ENCODE assay signal across 8 cellular contexts in genomic region chr4:52545099-52546069, GRCh38.
DNase-seq lines count a peak whose midpoint lies in the region; ATAC-seq, FAIRE-seq and TF ChIP-seq lines count a peak whose summit lies in the region.

No MANE protein-coding gene starts in this region.

- H3K4me3 Mint-ChIP-seq in activated CD8-positive, alpha-beta memory T cell treated with anti-CD3 and anti-CD28 coated beads, Interleukin-2, amount 10 ng/mL, durations not matched to agents 7 days and 5 days, result no peak overlapping the region
- no peak overlapping the region for H3K4me3 Mint-ChIP-seq in stimulated activated effector memory CD8-positive, alpha-beta T cell treated with anti-CD3 and anti-CD28 coated beads, Interleukin-12 subunit alpha, Interleukin-12 subunit beta, amount 100 ng/mL, for 72 hours

- POLR2A ChIA-PET in A549 (lab: Yijun Ruan, JAX), result no interaction called here

- TF ChIP-seq CTCF in A549 (IDR thresholded peaks at IDR 0.05), result peak; percentile 71

- H3K27ac Mint-ChIP-seq in activated CD8-positive, alpha-beta memory T cell treated with anti-CD3 and anti-CD28 coated beads, Interleukin-2, amount 10 ng/mL, durations not matched to agents 7 days and 5 days, result no peak overlapping the region
- no peak overlapping the region for H3K27ac Mint-ChIP-seq in stimulated activated effector memory CD8-positive, alpha-beta T cell treated with anti-CD3 and anti-CD28 coated beads, Interleukin-12 subunit alpha, Interleukin-12 subunit beta, amount 100 ng/mL, for 72 hours

- H3K4me1 Mint-ChIP-seq in activated CD8-positive, alpha-beta memory T cell treated with anti-CD3 and anti-CD28 coated beads, Interleukin-2, amount 10 ng/mL, durations not matched to agents 7 days and 5 days, result no peaks in the 10 kb centered on the region
- H3K4me1 Mint-ChIP-seq in stimulated activated effector memory CD8-positive, alpha-beta T cell treated with anti-CD3 and anti-CD28 coated beads, Interleukin-12 subunit alpha, Interleukin-12 subunit beta, amount 100 ng/mL, for 72 hours, result no peaks in the 10 kb centered on the region

- H3K9me3 ChIP-seq in A549, result no peaks in the 10 kb centered on the region

- no peaks in the 10 kb centered on the region for H3K4me1 ChIP-seq in A549

- H3K36me3 Mint-ChIP-seq in activated CD8-positive, alpha-beta memory T cell treated with anti-CD3 and anti-CD28 coated beads, Interleukin-2, amount 10 ng/mL, durations not matched to agents 7 days and 5 days, result no peaks in the 10 kb centered on the region
- no peaks in the 10 kb centered on the region for H3K36me3 Mint-ChIP-seq in stimulated activated effector memory CD8-positive, alpha-beta T cell treated with anti-CD3 and anti-CD28 coated beads, Interleukin-12 subunit alpha, Interleukin-12 subunit beta, amount 100 ng/mL, for 72 hours

- DNase-seq in A549 (ENCODE audit: low read depth in 1 of 2, low spot score in 1 of 2), result peak; percentile 38 to 48
- peak; percentile 42 for DNase-seq in GM12891 (ENCODE audit: insufficient read length, low spot score)
- peak; percentile 48 for DNase-seq in NCI-H748 treated with DMSO at 0.1 percent for 48 hours (lab: John Stamatoyannopoulos, UW)
- DNase-seq in activated CD8-positive, alpha-beta memory T cell treated with anti-CD3 and anti-CD28 coated beads, Interleukin-2, amount 10 ng/mL, durations not matched to agents 7 days and 5 days, result peak; percentile 62
- peak; percentile 71 for DNase-seq in epidermal melanocyte (ENCODE audit: insufficient read length, low spot score)
- peak; percentile 74 for DNase-seq in mucosa of gallbladder (ENCODE audit: low spot score)
- peak; percentile 48 to 81 for DNase-seq in stimulated activated effector memory CD8-positive, alpha-beta T cell treated with anti-CD3 and anti-CD28 coated beads, Interleukin-12 subunit alpha, Interleukin-12 subunit beta, amount 100 ng/mL, for 72 hours (ENCODE audit: low spot score in 2 of 2)

- 25% methylated on average over 11 of the region's 13 CpGs for WGBS in A549 (ENCODE audit: missing lambda C conversion rate)

- no peak for FAIRE-seq in A549 (lab: Jason Lieb, UNC)
- peak; percentile 87 for FAIRE-seq in GM12891 (lab: Jason Lieb, UNC)

- peak overlapping the region; percentile 46; the same call in 2 of the 3 replicates for H3K4me2 ChIP-seq in A549

- no peak for TF ChIP-seq EP300 in A549 (IDR thresholded peaks at IDR 0.05)

- CTCF ChIA-PET in A549 (lab: Yijun Ruan, JAX), result interaction anchor here (0.5 to 2.7 kb wide), 37 partner anchors 10 to 1773 kb away, joined by 3 to 57 read pairs (median 4); no protein-coding TSS in a partner anchor
- CTCF ChIA-PET in activated CD8-positive, alpha-beta memory T cell treated with anti-CD3 and anti-CD28 coated beads, Interleukin-2, amount 10 ng/mL, durations not matched to agents 7 days and 5 days (lab: Charles Lee), result interaction anchor here (0.6 to 2.8 kb wide), 22 partner anchors 9 to 439 kb away, joined by 3 to 21 read pairs (median 3); no protein-coding TSS in a partner anchor

- peaks cover 12% of the 10 kb centered on the region for H3K27me3 Mint-ChIP-seq in activated CD8-positive, alpha-beta memory T cell treated with anti-CD3 and anti-CD28 coated beads, Interleukin-2, amount 10 ng/mL, durations not matched to agents 7 days and 5 days

- H3K9me3 Mint-ChIP-seq in activated CD8-positive, alpha-beta memory T cell treated with anti-CD3 and anti-CD28 coated beads, Interleukin-2, amount 10 ng/mL, durations not matched to agents 7 days and 5 days (ENCODE audit: low read depth), result no peaks in the 10 kb centered on the region
- no peaks in the 10 kb centered on the region for H3K9me3 Mint-ChIP-seq in stimulated activated effector memory CD8-positive, alpha-beta T cell treated with anti-CD3 and anti-CD28 coated beads, Interleukin-12 subunit alpha, Interleukin-12 subunit beta, amount 100 ng/mL, for 72 hours

- H3K27ac ChIP-seq in A549, result no peak overlapping the region

- ATAC-seq in A549 (peak; percentile 77 to 88), HG03159 (IDR thresholded peaks at IDR 0.05; ENCODE audit: unreplicated experiment) (peak; percentile 76)
- ATAC-seq in activated CD8-positive, alpha-beta memory T cell treated with anti-CD3 and anti-CD28 coated beads, Interleukin-2, amount 10 ng/mL, durations not matched to agents 7 days and 5 days, result peak; percentile 58
- ATAC-seq in stimulated activated effector memory CD8-positive, alpha-beta T cell treated with anti-CD3 and anti-CD28 coated beads, Interleukin-12 subunit alpha, Interleukin-12 subunit beta, amount 100 ng/mL, for 72 hours, result peak; percentile 62

- TF ChIP-seq POLR2A in A549 (IDR thresholded peaks at IDR 0.05; ENCODE audit: low read length) (no peak), GM12891 (IDR thresholded peaks at IDR 0.05; ENCODE audit: low read depth, low read length) (no peak)

- TF ChIP-seq RAD21 in A549 (conservative IDR thresholded peaks at IDR 0.05 in 1 of 2, IDR thresholded peaks at IDR 0.05 in 1 of 2), result peak; percentile 84 to 88

- no peak overlapping the region for H3K4me3 ChIP-seq in A549

TF ChIP-seq in A549, 52 proteins besides CTCF, POLR2A, EP300 and RAD21:
- TF ChIP-seq SMC3 (IDR thresholded peaks at IDR 0.05), result peak; percentile 74
- no peak for TF ChIP-seq E2F6 (IDR thresholded peaks at IDR 0.05; ENCODE audit: borderline replicate concordance, low read depth)

TF ChIP-seq in GM12891, 5 proteins besides CTCF, POLR2A, EP300 and RAD21:
- no peak for TF ChIP-seq POLR2AphosphoS5 (IDR thresholded peaks at IDR 0.05; ENCODE audit: low read depth, low read length)
- TF ChIP-seq PAX5 (IDR thresholded peaks at IDR 0.05; ENCODE audit: insufficient read depth, low read length, severe bottlenecking), result no peak
- TF ChIP-seq POU2F2 (IDR thresholded peaks at IDR 0.05; ENCODE audit: low read depth, low read length), result no peak
- TF ChIP-seq SPI1 (IDR thresholded peaks at IDR 0.05; ENCODE audit: low read depth, low read length), result peak; percentile 74
